1 cellular context compared by ENCODE assay signal in genomic region chr9:137670391-137671195, GRCh38.
TF ChIP-seq lines count a peak whose summit lies in the region.

No MANE protein-coding gene starts in this region.

TF ChIP-seq in HepG2, 621 proteins besides CTCF, POLR2A, EP300 and RAD21 (continued from another document and continues in another):
- no peak for TF ChIP-seq CERS6 (CRISPR knock-in tag; IDR thresholded peaks at IDR 0.05)
- no peak for TF ChIP-seq ZNF446 (CRISPR knock-in tag; IDR thresholded peaks at IDR 0.05)
- no peak for TF ChIP-seq MATR3 (CRISPR knock-in tag; IDR thresholded peaks at IDR 0.05)
- no peak for TF ChIP-seq PREB (CRISPR knock-in tag; IDR thresholded peaks at IDR 0.05)
- no peak; the same call in 1 of the 2 replicates for TF ChIP-seq MTERF4 (CRISPR knock-in tag; IDR thresholded peaks at IDR 0.05)
- no peak for TF ChIP-seq MTA3 (CRISPR knock-in tag; IDR thresholded peaks at IDR 0.05)
- TF ChIP-seq SP2 (CRISPR knock-in tag; IDR thresholded peaks at IDR 0.05): no peak
- TF ChIP-seq ISL2 (CRISPR knock-in tag; IDR thresholded peaks at IDR 0.05): no peak
- TF ChIP-seq TFDP2 (CRISPR knock-in tag; IDR thresholded peaks at IDR 0.05): peak; percentile 82
- no peak for TF ChIP-seq U2AF1 (optimal IDR thresholded peaks at IDR 0.05; ENCODE audit: low read depth, low read length)
- no peak for TF ChIP-seq ZNF20 (CRISPR knock-in tag; IDR thresholded peaks at IDR 0.05)
- no peak for TF ChIP-seq ZNF569 (CRISPR knock-in tag; IDR thresholded peaks at IDR 0.05; ENCODE audit: borderline replicate concordance)
- TF ChIP-seq DNMT3B (CRISPR knock-in tag; conservative IDR thresholded peaks at IDR 0.05): no peak
- TF ChIP-seq ZNF710 (CRISPR knock-in tag; IDR thresholded peaks at IDR 0.05; ENCODE audit: borderline replicate concordance): no peak; the same call in 1 of the 2 replicates
- TF ChIP-seq GZF1 (CRISPR knock-in tag; IDR thresholded peaks at IDR 0.05): peak; percentile 43; the same call in 1 of the 2 replicates
- TF ChIP-seq AHR (CRISPR knock-in tag; IDR thresholded peaks at IDR 0.05): peak; percentile 80; the same call in 1 of the 2 replicates
- peak; percentile 57; the same call in 1 of the 2 replicates for TF ChIP-seq ZSCAN25 (CRISPR knock-in tag; IDR thresholded peaks at IDR 0.05)
- TF ChIP-seq ZNF773 (CRISPR knock-in tag; IDR thresholded peaks at IDR 0.05; ENCODE audit: borderline replicate concordance): no peak
- TF ChIP-seq ZNF263 (CRISPR knock-in tag; IDR thresholded peaks at IDR 0.05): no peak; the same call in none of the 2 replicates
- TF ChIP-seq KDM5B (CRISPR knock-in tag; IDR thresholded peaks at IDR 0.05; ENCODE audit: borderline replicate concordance): peak; percentile 64; the same call in 1 of the 2 replicates
- no peak for TF ChIP-seq MAF1 (CRISPR knock-in tag; IDR thresholded peaks at IDR 0.05; ENCODE audit: borderline replicate concordance)
- TF ChIP-seq MTA1 (CRISPR knock-in tag; IDR thresholded peaks at IDR 0.05; ENCODE audit: borderline replicate concordance): peak; percentile 84; the same call in 1 of the 2 replicates
- TF ChIP-seq ATF3 (CRISPR knock-in tag; IDR thresholded peaks at IDR 0.05): no peak
- TF ChIP-seq ZEB1 (IDR thresholded peaks at IDR 0.05; ENCODE audit: insufficient replicate concordance, low read depth): no peak
- peak; percentile 84; the same call in 1 of the 2 replicates for TF ChIP-seq KLF9 (CRISPR knock-in tag; IDR thresholded peaks at IDR 0.05; ENCODE audit: low read depth)
- no peak; the same call in 1 of the 2 replicates for TF ChIP-seq DPF2 (CRISPR knock-in tag; IDR thresholded peaks at IDR 0.05; ENCODE audit: borderline replicate concordance, low read depth)
- TF ChIP-seq ZBTB40 (IDR thresholded peaks at IDR 0.05): no peak
- peak; percentile 76; the same call in 1 of the 2 replicates for TF ChIP-seq ZBTB40 (CRISPR knock-in tag; IDR thresholded peaks at IDR 0.05)
- no peak for TF ChIP-seq TCF7 (IDR thresholded peaks at IDR 0.05; ENCODE audit: low read depth)
- no peak for TF ChIP-seq SKI (IDR thresholded peaks at IDR 0.05; ENCODE audit: partially characterized antibody)
- peak; percentile 63; the same call in 1 of the 2 replicates for TF ChIP-seq NFKBIZ (CRISPR knock-in tag; IDR thresholded peaks at IDR 0.05)
- TF ChIP-seq TP53 (CRISPR knock-in tag; conservative IDR thresholded peaks at IDR 0.05): no peak
- TF ChIP-seq THYN1 (CRISPR knock-in tag; IDR thresholded peaks at IDR 0.05; ENCODE audit: borderline replicate concordance, low read depth): no peak
- TF ChIP-seq FOXO4 (CRISPR knock-in tag; conservative IDR thresholded peaks at IDR 0.05): no peak
- TF ChIP-seq ZNF232 (CRISPR knock-in tag; IDR thresholded peaks at IDR 0.05; ENCODE audit: borderline replicate concordance): peak; percentile 91
- no peak for TF ChIP-seq TSC22D2 (CRISPR knock-in tag; IDR thresholded peaks at IDR 0.05; ENCODE audit: borderline replicate concordance)
- TF ChIP-seq JUND (CRISPR knock-in tag; IDR thresholded peaks at IDR 0.05): no peak
- TF ChIP-seq ARNT (IDR thresholded peaks at IDR 0.05): no peak
- peak; percentile 30; the same call in 1 of the 2 replicates for TF ChIP-seq STAG1 (CRISPR knock-in tag; IDR thresholded peaks at IDR 0.05)
- TF ChIP-seq KDM4B (CRISPR knock-in tag; IDR thresholded peaks at IDR 0.05): no peak
- TF ChIP-seq RORA (CRISPR knock-in tag; IDR thresholded peaks at IDR 0.05): no peak
- TF ChIP-seq ZNF558 (CRISPR knock-in tag; IDR thresholded peaks at IDR 0.05; ENCODE audit: borderline replicate concordance): no peak; the same call in 1 of the 2 replicates
- TF ChIP-seq ZNF326 (CRISPR knock-in tag; IDR thresholded peaks at IDR 0.05; ENCODE audit: borderline replicate concordance): no peak
- no peak for TF ChIP-seq HNRNPH1 (optimal IDR thresholded peaks at IDR 0.05; ENCODE audit: low read depth, low read length)
